ENCODE assay signal across 19 cellular contexts in the genomic region with DNA sequence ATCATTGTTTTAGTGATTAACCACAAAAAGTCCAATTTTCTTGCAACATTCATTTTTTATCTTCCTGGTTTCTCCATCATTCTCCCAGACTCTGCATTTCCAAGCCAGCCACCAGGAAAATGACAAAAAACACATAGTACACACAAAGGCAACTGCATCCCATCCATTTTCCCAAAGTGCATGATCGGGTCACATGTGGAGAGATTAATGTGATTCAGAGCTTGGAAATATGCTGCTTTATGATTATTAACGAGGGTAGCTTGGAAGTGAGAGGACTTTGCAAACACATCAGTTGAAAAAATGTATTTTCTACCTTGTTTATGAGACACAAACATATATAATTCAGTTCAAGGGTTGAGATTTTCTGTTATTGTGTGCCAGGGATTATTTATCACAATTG.
A peak's percentile ranks its signal among the peaks of the same experiment; 100 is the strongest.
DNase-seq lines count a peak whose midpoint lies in the region; ATAC-seq and TF ChIP-seq lines count a peak whose summit lies in the region.
"Had no signal": no experiment of that assay in that cellular context is flagged by ENCODE, and none has a peak within 500 bp of the region (broad histone marks: within the 10 kb centered on the region; RNA-seq: fewer than 3 reads in every experiment).

No MANE protein-coding gene starts in this region.

- TF ChIP-seq CTCF in esophagus muscularis mucosa (IDR thresholded peaks at IDR 0.05) = no peak

- H3K4me1 ChIP-seq in esophagus muscularis mucosa = no peaks in the 10 kb centered on the region
- H3K4me1 ChIP-seq: A549, Caco-2 had no signal

- H3K36me3 ChIP-seq in esophagus muscularis mucosa = no peaks in the 10 kb centered on the region
- H3K36me3 ChIP-seq: BLaER1 treated with 17β-estradiol and CSF1 and Interleukin-3, amounts not matched to agents 10 nM and 100 nM had no signal

- ATAC-seq in GM21717 (IDR thresholded peaks at IDR 0.05; ENCODE audit: unreplicated experiment) = no peak
- ATAC-seq in GM18505 (IDR thresholded peaks at IDR 0.05; ENCODE audit: unreplicated experiment) = no peak
- ATAC-seq: A549; CD8-positive, alpha-beta T cell had no signal

- no peak for TF ChIP-seq POLR2A in esophagus muscularis mucosa (IDR thresholded peaks at IDR 0.05; ENCODE audit: low read depth)
- TF ChIP-seq POLR2A in GM18505 (IDR thresholded peaks at IDR 0.05; ENCODE audit: borderline replicate concordance, extremely low read depth, insufficient read depth, insufficient read length) = no peak

- intact Hi-C loops in esophagus muscularis mucosa (cut with DNase I) = no loop called here

- TF ChIP-seq EP300 in esophagus muscularis mucosa (IDR thresholded peaks at IDR 0.05) = no peak

- 39% methylated on average over 2 of the region's 2 CpGs for WGBS in esophagus muscularis mucosa

- DNase-seq in M059J (ENCODE audit: low read depth) = peak; percentile 43
- DNase-seq in amniotic epithelial cell (ENCODE audit: low read depth) = peak; percentile 39
- DNase-seq in esophagus muscularis mucosa (ENCODE audit: extremely low spot score) = peak; percentile 37
- DNase-seq in left kidney (ENCODE audit: low read depth, low spot score) = peak; percentile 61
- no peak for DNase-seq in substantia nigra (lab: John Stamatoyannopoulos, UW)
- no peak for DNase-seq in NCI-H446 (lab: John Stamatoyannopoulos, UW)
- DNase-seq: AML-193; Caco-2; Calu3; CD4-positive, alpha-beta T cell; CD8-positive, alpha-beta T cell; DMS79 treated with DMSO at 0.1 percent for 48 hours; GF-D8 had no signal

- no peak overlapping the region for H3K4me3 ChIP-seq in esophagus muscularis mucosa
- H3K4me3 ChIP-seq: A549; BLaER1 treated with 17β-estradiol and CSF1 and Interleukin-3, amounts not matched to agents 10 nM and 100 nM had no signal

- H3K27ac ChIP-seq in esophagus muscularis mucosa (replicated peaks in 1 of 4) = no peak overlapping the region
- no peak overlapping the region for H3K27ac ChIP-seq in substantia nigra (ENCODE audit: low read depth, low read length, poor library complexity, severe bottlenecking)
- H3K27ac ChIP-seq: 22Rv1; A549; BLaER1 treated with 17β-estradiol and CSF1 and Interleukin-3, amounts not matched to agents 10 nM and 100 nM; C4-2B had no signal

- peaks cover 0 to 7% (median 0%) of the 10 kb centered on the region in 4 donors for H3K27me3 ChIP-seq in esophagus muscularis mucosa
- H3K27me3 ChIP-seq: BLaER1 treated with 17β-estradiol and CSF1 and Interleukin-3, amounts not matched to agents 10 nM and 100 nM had no signal

- no peaks in the 10 kb centered on the region for H3K9me3 ChIP-seq in esophagus muscularis mucosa
- H3K9me3 ChIP-seq: A549; BLaER1 treated with 17β-estradiol and CSF1 and Interleukin-3, amounts not matched to agents 10 nM and 100 nM; Caco-2 had no signal

Comparison
In these comparisons a context has a peak if more than half of its experiments do, and no peak if none do; other contexts are left out.
1. DNase-seq: peak in M059J (single experiment), amniotic epithelial cell (single experiment), esophagus muscularis mucosa (single experiment) and left kidney (single experiment); none in substantia nigra (0 of 49) and NCI-H446 (0 of 2).